ENCODE assay signal across 8 cellular contexts in genomic region chr11:67239795-67240574, GRCh38. TPM values are rescaled to one million over a fixed set of nuclear protein-coding genes. Genes with fewer than 3 reads are reported as not detected.
DNase-seq lines count a peak whose midpoint lies in the region; ATAC-seq and TF ChIP-seq lines count a peak whose summit lies in the region.

No MANE protein-coding gene starts in this region.

- peak overlapping the region; percentile 99 for H3K23ac ChIP-seq in IMR-90 (ENCODE audit: low read depth, low read length)

- TF ChIP-seq CTCF in IMR-90 (conservative IDR thresholded peaks at IDR 0.05; ENCODE audit: low read depth, low read length), result no peak
- no peak for TF ChIP-seq CTCF in OCI-LY7 (conservative IDR thresholded peaks at IDR 0.05; ENCODE audit: low read length)
- no peak for TF ChIP-seq CTCF in epithelial cell of esophagus (IDR thresholded peaks at IDR 0.05; ENCODE audit: insufficient read depth, low read depth, low read length, missing control alignments)

- peaks cover 13 to 67% of the 10 kb centered on the region in 2 experiments; a peak in 3 of 4 replicates for H3K79me1 ChIP-seq in IMR-90 (ENCODE audit: low read depth in 1 of 2, low read length in 2 of 2)

- H3K4me1 ChIP-seq in IMR-90 (ENCODE audit: control insufficient read depth, insufficient read depth, low read length), result peaks cover 13% of the 10 kb centered on the region
- peaks cover 32% of the 10 kb centered on the region for H3K4me1 ChIP-seq in OCI-LY7 (ENCODE audit: insufficient read depth, low read length, poor library complexity, severe bottlenecking)
- H3K4me1 ChIP-seq in mononuclear cell (ENCODE audit: insufficient read depth, low read length), result peaks cover 55% of the 10 kb centered on the region

- H2BK15ac ChIP-seq in IMR-90 (ENCODE audit: low read depth, low read length), result peak overlapping the region; percentile 16; the same call in 1 of the 3 replicates

- H2BK120ac ChIP-seq in IMR-90 (ENCODE audit: low read depth, low read length), result peak overlapping the region; percentile 49

- DNase-seq in DMS 273 treated with DMSO at 0.1 percent for 48 hours (lab: John Stamatoyannopoulos, UW) (peak; percentile 95), IMR-90 (peak; percentile 99), OCI-LY7 (ENCODE audit: low spot score) (peak; percentile 98), activated T-cell treated with anti-CD3 and anti-CD28 coated beads for 4 hours (peak; percentile 89), epithelial cell of esophagus (ENCODE audit: low read depth) (peak; percentile 100)
- peak; percentile 91 to 93 for DNase-seq in stimulated activated CD8-positive, alpha-beta memory T cell treated with anti-CD3 and anti-CD28 coated beads, Interleukin-2, amount 100 ng/mL, for 48 hours (ENCODE audit: low read depth in 2 of 2)

- H4K8ac ChIP-seq in IMR-90 (ENCODE audit: low read depth in 2 of 2, low read length in 2 of 2), result peak overlapping the region; percentile 26 to 82; a peak in 3 of 4 replicates

- BruUV-seq in IMR-90 (replicated peaks; lab: Mats Ljungman, UMichigan), result TSS peak; percentile 49
- BruUV-seq in OCI-LY7 (replicated peaks; lab: Mats Ljungman, UMichigan), result TSS peak; percentile 62

- TF ChIP-seq POLR2A in IMR-90 (IDR thresholded peaks at IDR 0.05; ENCODE audit: low read depth, low read length), result peak; percentile 97

- no CpG with 5 or more reads among the region's 31 CpGs for WGBS in IMR-90 (ENCODE audit: extremely low coverage in 2 of 2, insufficient read length in 1 of 2), 2 experiments

- peaks cover 9% of the 10 kb centered on the region for H3K9me1 ChIP-seq in IMR-90 (ENCODE audit: insufficient read depth, low read length)

- peak overlapping the region; percentile 54 for H4K5ac ChIP-seq in IMR-90 (ENCODE audit: low read depth, low read length)

- TF ChIP-seq RAD21 in IMR-90 (IDR thresholded peaks at IDR 0.05; ENCODE audit: low read length), result no peak

- peak overlapping the region; percentile 96 for H3K4me2 ChIP-seq in IMR-90 (ENCODE audit: low read depth, low read length)
- H3K4me2 ChIP-seq in OCI-LY7 (ENCODE audit: low read length), result peak overlapping the region; percentile 91

- H3K36me3 ChIP-seq in IMR-90 (ENCODE audit: control insufficient read depth, insufficient read depth, low read length) (peaks cover 15% of the 10 kb centered on the region), OCI-LY7 (ENCODE audit: insufficient read depth, low read length) (peaks cover 46% of the 10 kb centered on the region)

- H3K9ac ChIP-seq in IMR-90 (ENCODE audit: low read depth, low read length), result peak overlapping the region; percentile 95

- peaks cover 58% of the 10 kb centered on the region for H4K20me1 ChIP-seq in IMR-90 (ENCODE audit: insufficient read depth, low read length)
- H4K20me1 ChIP-seq in OCI-LY7 (ENCODE audit: insufficient read depth, low read length), result peaks cover 23% of the 10 kb centered on the region; the same call in 1 of the 2 replicates

- peak overlapping the region; percentile 93 for H2BK5ac ChIP-seq in IMR-90 (ENCODE audit: low read depth, low read length, poor library complexity, severe bottlenecking)

- in situ Hi-C loops in IMR-90 (cut with MboI; ENCODE audit: low sequenced_read_pairs), result no loop called here

- H3K9me2 ChIP-seq in OCI-LY7 (ENCODE audit: insufficient read depth, low read length), result no peaks in the 10 kb centered on the region

- CTCF ChIA-PET in IMR-90 (lab: Yijun Ruan, JAX) (interaction anchor here (1.0 to 1.1 kb wide), 2 partner anchors 77 to 244 kb away, joined by 5 to 6 read pairs; no protein-coding TSS in a partner anchor), OCI-LY7 (lab: Charles Lee; ENCODE audit: unreplicated experiment) (interaction anchor here (1.0 kb wide), 3 partner anchors 12 to 22 kb away, joined by 3 to 4 read pairs (median 3); no protein-coding TSS in a partner anchor)

- no peaks in the 10 kb centered on the region for H3K9me3 ChIP-seq in IMR-90 (ENCODE audit: control insufficient read depth, insufficient read depth, low read length)
- no peaks in the 10 kb centered on the region for H3K9me3 ChIP-seq in OCI-LY7 (ENCODE audit: low read length)
- H3K9me3 ChIP-seq in mononuclear cell (ENCODE audit: low read depth, low read length), result no peaks in the 10 kb centered on the region

- H3K4me3 ChIP-seq in IMR-90 (ENCODE audit: insufficient read depth, low read depth, low read length), result peak overlapping the region; percentile 67
- H3K4me3 ChIP-seq in OCI-LY7 (ENCODE audit: low read depth, low read length, poor library complexity, severe bottlenecking), result peak overlapping the region; percentile 80
- H3K4me3 ChIP-seq in epithelial cell of esophagus (ENCODE audit: low read length), result peak overlapping the region; percentile 96
- H3K4me3 ChIP-seq in mononuclear cell (ENCODE audit: low read length), result peak overlapping the region; percentile 99

- H2AK9ac ChIP-seq in IMR-90 (replicated peaks; ENCODE audit: low read depth, low read length, poor library complexity), result peak overlapping the region; percentile 98

- peak overlapping the region; percentile 55 for H3K18ac ChIP-seq in IMR-90 (ENCODE audit: low read depth, low read length)

- H3K27me3 ChIP-seq in IMR-90 (ENCODE audit: control insufficient read depth, insufficient read depth, low read length), result no peaks in the 10 kb centered on the region
- no peaks in the 10 kb centered on the region for H3K27me3 ChIP-seq in mononuclear cell (ENCODE audit: insufficient read depth, low read length)

- intact Hi-C loops in IMR-90 (cut with micrococcal nuclease) (loop anchor here (2.0 to 10.0 kb wide), 3 partner anchors 55 to 158 kb away; no protein-coding TSS in a partner anchor), OCI-LY7 (cut with micrococcal nuclease; ENCODE audit: unreplicated experiment) (loop anchor here (1.0 to 5.0 kb wide), 3 partner anchors 27 to 158 kb away; partner anchors contain the start of gene KDM2A)

- peak overlapping the region; percentile 97 for H3K14ac ChIP-seq in IMR-90 (replicated peaks; ENCODE audit: low read depth, low read length)

- H3K56ac ChIP-seq in IMR-90 (ENCODE audit: extremely low read depth, insufficient read depth, low read length), result peak overlapping the region; percentile 97

- H4K91ac ChIP-seq in IMR-90 (ENCODE audit: insufficient read depth, low read depth, low read length), result peak overlapping the region; percentile 87

- H3K79me2 ChIP-seq in OCI-LY7 (ENCODE audit: insufficient read depth, low read depth, low read length), result peaks cover 45% of the 10 kb centered on the region

- peak overlapping the region; percentile 90 for H3K27ac ChIP-seq in IMR-90 (ENCODE audit: insufficient read depth, low read length)
- H3K27ac ChIP-seq in OCI-LY7 (ENCODE audit: low read depth, low read length, poor library complexity, severe bottlenecking), result peak overlapping the region; percentile 72

- H2AFZ ChIP-seq in IMR-90 (replicated peaks; ENCODE audit: low read length, poor library complexity) (peak overlapping the region; percentile 72), OCI-LY7 (ENCODE audit: low read length) (peak overlapping the region; percentile 40; the same call in 1 of the 2 replicates)

- H2BK20ac ChIP-seq in IMR-90 (ENCODE audit: low read depth, low read length), result peak overlapping the region; percentile 4; the same call in 1 of the 2 replicates

- peak overlapping the region; percentile 94 for H3K4ac ChIP-seq in IMR-90 (ENCODE audit: low read depth, low read length)

- ATAC-seq in GM21528 (IDR thresholded peaks at IDR 0.05; ENCODE audit: low FRiP score, unreplicated experiment) (peak; percentile 88), IMR-90 (ENCODE audit: low read depth) (peak; percentile 97)

- POLR2A ChIA-PET in IMR-90 (lab: Charles Lee; ENCODE audit: unreplicated experiment), result interaction anchor here (0.5 to 0.8 kb wide), 3 partner anchors 11 to 147 kb away, joined by 3 to 4 read pairs (median 3); no protein-coding TSS in a partner anchor
- POLR2A ChIA-PET in OCI-LY7 (lab: Charles Lee), result interaction anchor here (0.8 to 1.4 kb wide), 5 partner anchors 14 to 134 kb away, joined by 3 to 6 read pairs (median 4); no protein-coding TSS in a partner anchor

- H2AK5ac ChIP-seq in IMR-90 (ENCODE audit: low read depth, low read length), result peak overlapping the region; percentile 94

- dilution Hi-C loops in IMR-90 (cut with HindIII; ENCODE audit: low sequenced_read_pairs, unreplicated experiment), result no loop called here

TF ChIP-seq in IMR-90, 13 proteins besides CTCF, POLR2A, EP300 and RAD21 (continues in another document):
- peak; percentile 94 for TF ChIP-seq MXI1 (IDR thresholded peaks at IDR 0.05; ENCODE audit: borderline replicate concordance, low read depth, low read length)
- peak; percentile 78 for TF ChIP-seq NFE2L2 (IDR thresholded peaks at IDR 0.05; ENCODE audit: low read depth, low read length)
- no peak for TF ChIP-seq FOS (IDR thresholded peaks at IDR 0.05; ENCODE audit: low read depth, low read length)
- peak; percentile 90 for TF ChIP-seq CHD1 (IDR thresholded peaks at IDR 0.05; ENCODE audit: low read depth, low read length)
- TF ChIP-seq CEBPB (IDR thresholded peaks at IDR 0.05; ENCODE audit: low read depth, low read length), result no peak
- TF ChIP-seq RFX5 (IDR thresholded peaks at IDR 0.05; ENCODE audit: low read depth, low read length), result no peak
- peak; percentile 88 for TF ChIP-seq MAZ (IDR thresholded peaks at IDR 0.05; ENCODE audit: borderline replicate concordance, low read depth, low read length)
- TF ChIP-seq MAFK (IDR thresholded peaks at IDR 0.05; ENCODE audit: low read depth, low read length), result peak; percentile 16; the same call in 1 of the 2 replicates
- no peak for TF ChIP-seq BHLHE40 (IDR thresholded peaks at IDR 0.05; ENCODE audit: low read depth, low read length)
- TF ChIP-seq SMC3 (IDR thresholded peaks at IDR 0.05; ENCODE audit: low read depth, low read length), result no peak
- no peak for TF ChIP-seq RCOR1 (IDR thresholded peaks at IDR 0.05; ENCODE audit: insufficient replicate concordance, low read length)

RNA-seq across cellular contexts. Expression of gene GRK2, which starts 26.3 kb away (rescaled TPM):
- total RNA-seq in IMR-90 (2012; rRNA removed) (23.9 and 26.7 TPM in 2 replicates), OCI-LY7 (2022) (280 and 373 TPM in 2 replicates), mononuclear cell (185 TPM)
- 41.8 and 45.8 TPM in 2 replicates for polyA plus RNA-seq in IMR-90 (2012; rRNA removed)
- 23.5 and 42.3 TPM in 2 replicates for polyA plus RNA-seq in IMR-90 (2012; cell fraction: cytosol; rRNA removed)
- 130 and 275 TPM in 2 replicates for polyA plus RNA-seq in IMR-90 (2012; cell fraction: nucleus; rRNA removed; ENCODE audit: low replicate concordance)
- total RNA-seq in OCI-LY7 (2014; rRNA removed; shearing (Covaris generic)), result 379 and 397 TPM in 2 replicates

RNA-seq across cellular contexts. Expression of gene ANKRD13D, which starts 49.1 kb away (rescaled TPM):
- total RNA-seq in IMR-90 (2012; rRNA removed) (7.3 and 8.1 TPM in 2 replicates), OCI-LY7 (2022) (119 and 136 TPM in 2 replicates), mononuclear cell (48.4 TPM)
- polyA plus RNA-seq in IMR-90 (2012; rRNA removed), result 38.4 and 44.0 TPM in 2 replicates
- 31.2 and 35.3 TPM in 2 replicates for polyA plus RNA-seq in IMR-90 (2012; cell fraction: cytosol; rRNA removed)
- polyA plus RNA-seq in IMR-90 (2012; cell fraction: nucleus; rRNA removed; ENCODE audit: low replicate concordance), result 129 and 331 TPM in 2 replicates
- 101 and 136 TPM in 2 replicates for total RNA-seq in OCI-LY7 (2014; rRNA removed; shearing (Covaris generic))

Comparison
In these comparisons a context has a peak if more than half of its experiments do, and no peak if none do; other contexts are left out.
1. Peak in every context shown above with its lines: DNase-seq, ATAC-seq, H3K4me3 ChIP-seq and H3K27ac ChIP-seq.